ENCODE assay signal across 10 cellular contexts in the genomic region with DNA sequence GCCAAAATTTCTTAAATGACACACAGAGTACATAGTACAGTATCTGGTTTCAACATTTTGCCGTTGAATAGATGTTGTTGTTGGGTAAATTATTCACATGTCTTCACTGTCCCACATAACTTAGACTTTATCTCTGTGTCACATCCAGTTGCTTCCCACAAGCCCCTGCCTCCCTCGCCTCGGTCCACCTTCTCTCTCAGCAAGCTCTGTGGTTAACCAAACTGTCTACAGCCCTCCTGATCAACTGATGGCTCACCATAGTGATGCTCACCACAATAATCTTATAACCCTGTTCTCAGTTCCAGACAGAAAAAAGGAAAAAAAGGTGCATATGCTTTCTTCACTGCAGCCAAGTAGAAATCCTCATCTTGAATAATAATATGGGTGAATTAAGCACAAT. TPM values are rescaled to one million over a fixed set of nuclear protein-coding genes. Genes with fewer than 3 reads are reported as not detected.
DNase-seq lines count a peak whose midpoint lies in the region; ATAC-seq and TF ChIP-seq lines count a peak whose summit lies in the region.
"Had no signal": no experiment of that assay in that cellular context is flagged by ENCODE, and none has a peak within 500 bp of the region (broad histone marks: within the 10 kb centered on the region; RNA-seq: fewer than 3 reads in every experiment).

No MANE protein-coding gene starts in this region.

- H3K27me3 Mint-ChIP-seq in GM23338 (ENCODE audit: insufficient read depth, low read depth, poor library complexity): no peaks in the 10 kb centered on the region

- H3K9me2 ChIP-seq in GM23338 (ENCODE audit: insufficient read depth): peaks cover 7% of the 10 kb centered on the region; the same call in 1 of the 2 replicates

- no peak for TF ChIP-seq POLR2A in breast epithelium (IDR thresholded peaks at IDR 0.05)

- H3K9me3 ChIP-seq in breast epithelium: no peaks in the 10 kb centered on the region

- no peaks in the 10 kb centered on the region for H3K79me2 ChIP-seq in GM23338 (replicated peaks; ENCODE audit: insufficient read depth)

- no peak overlapping the region for H3K4me3 ChIP-seq in kidney epithelial cell (ENCODE audit: low read depth, low read length)
- no peak overlapping the region for H3K4me3 ChIP-seq in breast epithelium
- H3K4me3 ChIP-seq in GM23338: no peak overlapping the region
- H3K4me3 ChIP-seq: coronary artery had no signal

- no peaks in the 10 kb centered on the region for H3K4me1 Mint-ChIP-seq in GM23338

- no peaks in the 10 kb centered on the region; the same call in 1 of the 3 replicates for H3K9me3 Mint-ChIP-seq in GM23338

- H3K27ac Mint-ChIP-seq in GM23338: no peak overlapping the region

- H3K4me2 ChIP-seq in GM23338: no peak overlapping the region

- DNase-seq in M059J (ENCODE audit: low read depth) (peak; percentile 29), kidney epithelial cell (ENCODE audit: low read depth) (peak; percentile 23), breast epithelium (ENCODE audit: low spot score in 2 of 2) (no peak), GM23338 (ENCODE audit: low spot score) (no peak), ACHN (no peak), GM13977 (ENCODE audit: low spot score) (no peak)

- H4K20me1 ChIP-seq in GM23338 (replicated peaks; ENCODE audit: insufficient read depth): no peaks in the 10 kb centered on the region

- H3K27ac ChIP-seq in breast epithelium: no peak overlapping the region
- no peak overlapping the region for H3K27ac ChIP-seq in GM23338 (ENCODE audit: low read depth)
- H3K27ac ChIP-seq: coronary artery had no signal

- no peak overlapping the region for H2AFZ ChIP-seq in GM23338

- in situ Hi-C loops in ACHN (cut with HindIII; ENCODE audit: low pct_ligation_motif_present, low pct_unique_long_range_greater_than_20kb, low sequenced_read_pairs) (no loop called here), GM13977 (cut with MboI; ENCODE audit: low pct_unique_long_range_greater_than_20kb, low sequenced_read_pairs, unreplicated experiment) (no loop called here)

- H3K4me1 ChIP-seq in breast epithelium (no peaks in the 10 kb centered on the region), GM23338 (ENCODE audit: insufficient read depth) (no peaks in the 10 kb centered on the region)

- H3K27me3 ChIP-seq in kidney epithelial cell (ENCODE audit: control insufficient read depth, insufficient read depth, low read length) (no peaks in the 10 kb centered on the region), breast epithelium (no peaks in the 10 kb centered on the region), GM23338 (ENCODE audit: insufficient read depth) (no peaks in the 10 kb centered on the region)

- TF ChIP-seq CTCF in kidney epithelial cell (IDR thresholded peaks at IDR 0.05; ENCODE audit: insufficient read depth, low read length, poor library complexity, severe bottlenecking) (no peak), breast epithelium (IDR thresholded peaks at IDR 0.05) (no peak), GM23338 (conservative IDR thresholded peaks at IDR 0.05; ENCODE audit: low read depth in 2 of 2) (no peak), GM13977 (IDR thresholded peaks at IDR 0.05; ENCODE audit: extremely low read depth, insufficient read depth, missing control alignments) (no peak)

- no peaks in the 10 kb centered on the region for H3F3A ChIP-seq in GM23338 (replicated peaks; ENCODE audit: low read depth)

- no peaks in the 10 kb centered on the region; the same call in 2 of the 3 replicates for H3K36me3 Mint-ChIP-seq in GM23338 (ENCODE audit: low read depth)

- no peak overlapping the region for H3K4me3 Mint-ChIP-seq in GM23338

- intact Hi-C loops in breast epithelium (cut with DNase I; ENCODE audit: low total_unique reads): no loop called here

- H3K36me3 ChIP-seq in kidney epithelial cell (ENCODE audit: control insufficient read depth, insufficient read depth, low read length): no peaks in the 10 kb centered on the region
- no peaks in the 10 kb centered on the region for H3K36me3 ChIP-seq in breast epithelium
- no peaks in the 10 kb centered on the region for H3K36me3 ChIP-seq in GM23338 (ENCODE audit: insufficient read depth)

- ATAC-seq in GM18870 (IDR thresholded peaks at IDR 0.05; ENCODE audit: unreplicated experiment) (peak; percentile 89), HG02678 (IDR thresholded peaks at IDR 0.05; ENCODE audit: unreplicated experiment) (peak; percentile 59), GM23338 (no peak)

TF ChIP-seq in GM23338, 12 proteins besides CTCF, POLR2A, EP300 and RAD21 (continues in another document):
- TF ChIP-seq CREB1 (CRISPR knock-in tag; IDR thresholded peaks at IDR 0.05; ENCODE audit: low read depth): no peak
- TF ChIP-seq ZNF114 (CRISPR knock-in tag; IDR thresholded peaks at IDR 0.05): no peak
- no peak for TF ChIP-seq EZH2 (IDR thresholded peaks at IDR 0.05; ENCODE audit: low read depth, unreplicated experiment)
- TF ChIP-seq NANOG (IDR thresholded peaks at IDR 0.05; ENCODE audit: borderline replicate concordance): no peak
- no peak for TF ChIP-seq ZNF462 (CRISPR knock-in tag; IDR thresholded peaks at IDR 0.05)
- no peak for TF ChIP-seq POLR2AphosphoS5 (IDR thresholded peaks at IDR 0.05; ENCODE audit: low read depth)
- TF ChIP-seq STAT1 (IDR thresholded peaks at IDR 0.05; ENCODE audit: unreplicated experiment): no peak

RNA-seq across cellular contexts. Expression of gene IL17F, which starts 23.0 kb away (rescaled TPM):
- total RNA-seq in M059J (2014; rRNA removed; shearing (Covaris generic)): not detected in 2 replicates
- total RNA-seq in kidney epithelial cell (not detected in 2 replicates), breast epithelium (not detected)
- not detected in 2 replicates for total RNA-seq in GM23338 (2014; rRNA removed; shearing (Covaris generic))
- polyA plus RNA-seq in GM23338 (2016; fragmentation: Nextera tagmentation; extraction: Ambion mirVana): 0.35 TPM in 1 of 2 replicates, not detected in the other
- total RNA-seq: G401 had no signal

RNA-seq across cellular contexts. Expression of gene IL17A, which starts 35.1 kb away (rescaled TPM):
- total RNA-seq in M059J (2014; rRNA removed; shearing (Covaris generic)): not detected in 2 replicates
- not detected in 2 replicates for total RNA-seq in kidney epithelial cell
- total RNA-seq in breast epithelium: not detected
- not detected in 2 replicates for total RNA-seq in GM23338 (2014; rRNA removed; shearing (Covaris generic))
- polyA plus RNA-seq in GM23338 (2016; fragmentation: Nextera tagmentation; extraction: Ambion mirVana): not detected in 2 replicates
- total RNA-seq: G401 had no signal

Comparison
In these comparisons a context has a peak if more than half of its experiments do, and no peak if none do; other contexts are left out.
1. DNase-seq: peak in M059J (single experiment) and kidney epithelial cell (single experiment); none in breast epithelium (0 of 2), GM23338 (single experiment), ACHN (single experiment) and GM13977 (single experiment).